Comparison of ENCODE assay signal across 18 cellular contexts in genomic region chrX:44330227-44330626, GRCh38. TPM values are rescaled to one million over a fixed set of nuclear protein-coding genes. Genes with fewer than 3 reads are reported as not detected.
"Had no signal": no experiment of that assay in that cellular context is flagged by ENCODE, and none has a peak within 500 bp of the region (broad histone marks: within the 10 kb centered on the region; RNA-seq: fewer than 3 reads in every experiment).

No MANE protein-coding gene starts in this region.

- ATAC-seq: activated T-cell treated with anti-CD3 and anti-CD28 coated beads, Interleukin-2, amount 50 U/mL, for 4 hours had no signal

- DNase-seq: activated CD4-positive, alpha-beta T cell treated with anti-CD3 and anti-CD28 coated beads, Interleukin-2, amount 50 U/mL, for 1 hour; activated gamma-delta T cell; activated T-cell treated with anti-CD3 and anti-CD28 coated beads, Interleukin-2, amount 50 U/mL, for 4 hours; amniotic stem cell; cortex of kidney; effector CD4-positive, alpha-beta T cell; esophagus squamous epithelium; foreskin fibroblast; glutamatergic neuron; mesenchymal stem cell; nephron progenitor cell; occipital lobe; stimulated activated CD4-positive, alpha-beta T cell treated with anti-CD3 and anti-CD28 coated beads, Interleukin-2, amount 100 ng/mL, for 48 hours; tibial artery; uterus had no signal

- FAIRE-seq: TTC549 had no signal

- H3K36me3 Mint-ChIP-seq: brain had no signal

- H3K27ac Mint-ChIP-seq: brain, nephron progenitor cell had no signal

- H3K4me3 Mint-ChIP-seq: activated T-cell treated with anti-CD3 and anti-CD28 coated beads, Interleukin-2, amount 50 U/mL, for 4 hours; brain; nephron progenitor cell had no signal

- H3K4me1 Mint-ChIP-seq: brain, nephron progenitor cell had no signal

- H3K27me3 Mint-ChIP-seq: brain had no signal

RNA-seq across cellular contexts. Expression of gene EFHC2, which starts 13.2 kb away (rescaled TPM):
- total RNA-seq: endothelial cell of umbilical vein had no signal
